In genomic region chr1:8348056-8348776, GRCh38 we compare ENCODE assay signal across 16 cellular contexts. TPM values are rescaled to one million over a fixed set of nuclear protein-coding genes. Genes with fewer than 3 reads are reported as not detected.
DNase-seq lines count a peak whose midpoint lies in the region; ATAC-seq and TF ChIP-seq lines count a peak whose summit lies in the region.
"Had no signal": no experiment of that assay in that cellular context is flagged by ENCODE, and none has a peak within 500 bp of the region (broad histone marks: within the 10 kb centered on the region; RNA-seq: fewer than 3 reads in every experiment).

No MANE protein-coding gene starts in this region.

- no peak overlapping the region for H2BK5ac ChIP-seq in mesendoderm (ENCODE audit: low read length)

- H3K4me1 Mint-ChIP-seq in WTC11, result peaks cover 25% of the 10 kb centered on the region
- peaks cover 6% of the 10 kb centered on the region for H3K4me1 Mint-ChIP-seq in stimulated activated effector memory CD8-positive, alpha-beta T cell treated with anti-CD3 and anti-CD28 coated beads, Interleukin-12 subunit alpha, Interleukin-12 subunit beta, amount 100 ng/mL, for 72 hours
- peaks cover 5% of the 10 kb centered on the region for H3K4me1 Mint-ChIP-seq in CD4-positive, alpha-beta T cell (ENCODE audit: low read depth)

- no peak overlapping the region for H3K4me2 ChIP-seq in mesendoderm (ENCODE audit: low read length)

- no peak for ATAC-seq in WTC11
- ATAC-seq in stimulated activated effector memory CD8-positive, alpha-beta T cell treated with anti-CD3 and anti-CD28 coated beads, Interleukin-12 subunit alpha, Interleukin-12 subunit beta, amount 100 ng/mL, for 72 hours, result no peak
- no peak for ATAC-seq in CD4-positive, alpha-beta T cell (ENCODE audit: poor library complexity)

- H4K8ac ChIP-seq in mesendoderm (ENCODE audit: low read depth, low read length), result no peak overlapping the region

- H3K56ac ChIP-seq in mesendoderm (ENCODE audit: low read length), result peak overlapping the region; percentile 15

- no peaks in the 10 kb centered on the region for H3K4me1 ChIP-seq in mesendoderm (ENCODE audit: control insufficient read depth, low read depth, low read length)
- H3K4me1 ChIP-seq: right lobe of liver had no signal

- H3K4ac ChIP-seq in mesendoderm (ENCODE audit: low read depth, low read length), result no peak overlapping the region

- H3K23ac ChIP-seq in mesendoderm (ENCODE audit: low read length), result no peak overlapping the region

- CTCF ChIA-PET in WTC11 (lab: Charles Lee), result interaction anchor here (0.5 to 7.6 kb wide), 23 partner anchors 9 to 1405 kb away, joined by 3 to 97 read pairs (median 4); partner anchors contain the start of gene SLC45A1
- CTCF ChIA-PET in CD4-positive, alpha-beta T cell (lab: Charles Lee), result interaction anchor here (0.6 to 4.8 kb wide), 11 partner anchors 33 to 373 kb away, joined by 3 to 31 read pairs (median 4); no protein-coding TSS in a partner anchor

- peak; percentile 29 for DNase-seq in DMS79 treated with DMSO at 0.1 percent for 48 hours (lab: John Stamatoyannopoulos, UW)
- no peak for DNase-seq in DMS79 (lab: John Stamatoyannopoulos, UW)
- no peak for DNase-seq in WTC11 (ENCODE audit: low spot score)
- no peak for DNase-seq in mesendoderm
- no peak for DNase-seq in stimulated activated effector memory CD8-positive, alpha-beta T cell treated with anti-CD3 and anti-CD28 coated beads, Interleukin-12 subunit alpha, Interleukin-12 subunit beta, amount 100 ng/mL, for 72 hours (ENCODE audit: low spot score in 2 of 2)
- DNase-seq in activated gamma-delta T cell (lab: John Stamatoyannopoulos, UW), result no peak
- no peak for DNase-seq in CD1c-positive myeloid dendritic cell (ENCODE audit: extremely low spot score)
- DNase-seq in CD4-positive, alpha-beta T cell, result no peak

- no peaks in the 10 kb centered on the region for H3K79me2 ChIP-seq in mesendoderm (ENCODE audit: control insufficient read depth, insufficient read depth, low read length)

- POLR2A ChIA-PET in WTC11 (lab: Charles Lee), result no interaction called here
- POLR2A ChIA-PET in CD4-positive, alpha-beta T cell (lab: Charles Lee), result interaction anchor here (1.0 to 3.7 kb wide), 3 partner anchors 317 to 333 kb away, joined by 3 to 11 read pairs (median 3); no protein-coding TSS in a partner anchor

- no peak overlapping the region for H3K9ac ChIP-seq in mesendoderm (ENCODE audit: low read length)

- H3K27ac Mint-ChIP-seq in WTC11, result no peak overlapping the region
- peak overlapping the region; percentile 56 for H3K27ac Mint-ChIP-seq in stimulated activated effector memory CD8-positive, alpha-beta T cell treated with anti-CD3 and anti-CD28 coated beads, Interleukin-12 subunit alpha, Interleukin-12 subunit beta, amount 100 ng/mL, for 72 hours
- no peak overlapping the region for H3K27ac Mint-ChIP-seq in CD4-positive, alpha-beta T cell
- H3K27ac Mint-ChIP-seq: activated CD8-positive, alpha-beta T cell treated with anti-CD3 and anti-CD28 coated beads, Interleukin-2, amount 10 ng/mL, durations not matched to agents 7 days and 5 days; natural killer cell treated with Interleukin-12 subunit alpha and Interleukin-12 subunit beta and Interleukin-15 and Interleukin-18, amount 100 ng/mL, for 72 hours; stimulated activated memory B cell treated with anti-CD40 and anti-IgM and Interleukin-4, amounts not matched to agents 10 μg/mL and 1 μg/mL and 100 μg/mL, for 72 hours had no signal

- no peak overlapping the region for H3K4me3 ChIP-seq in mesendoderm (ENCODE audit: low read length)
- H3K4me3 ChIP-seq: right lobe of liver, suprapubic skin had no signal

- intact Hi-C loops in CD4-positive, alpha-beta T cell (cut with DNase I, micrococcal nuclease), result loop anchor here in 1 of 2 experiments (2.0 kb wide), 1 partner anchor 33 kb away; no protein-coding TSS in a partner anchor

- no peak overlapping the region for H2BK15ac ChIP-seq in mesendoderm (replicated peaks; ENCODE audit: low read depth)

- no peak overlapping the region for H4K5ac ChIP-seq in mesendoderm (ENCODE audit: low read length)

- no CpG with 5 or more reads among the region's 21 CpGs for WGBS in mesendoderm (ENCODE audit: extremely low coverage, insufficient coverage, low lambda C conversion rate)

- H3K27ac ChIP-seq in mesendoderm (ENCODE audit: low read depth, low read length), result no peak overlapping the region
- no peak overlapping the region for H3K27ac ChIP-seq in CD4-positive, alpha-beta T cell (ENCODE audit: low read depth, low read length)
- H3K27ac ChIP-seq: 22Rv1, right lobe of liver, suprapubic skin had no signal

- H3K4me3 Mint-ChIP-seq in WTC11, result no peak overlapping the region
- H3K4me3 Mint-ChIP-seq in stimulated activated effector memory CD8-positive, alpha-beta T cell treated with anti-CD3 and anti-CD28 coated beads, Interleukin-12 subunit alpha, Interleukin-12 subunit beta, amount 100 ng/mL, for 72 hours, result no peak overlapping the region
- no peak overlapping the region for H3K4me3 Mint-ChIP-seq in CD4-positive, alpha-beta T cell
- H3K4me3 Mint-ChIP-seq: activated CD8-positive, alpha-beta T cell treated with anti-CD3 and anti-CD28 coated beads, Interleukin-2, amount 10 ng/mL, durations not matched to agents 7 days and 5 days; CD4-positive, alpha-beta memory T cell; natural killer cell treated with Interleukin-12 subunit alpha and Interleukin-12 subunit beta and Interleukin-15 and Interleukin-18, amount 100 ng/mL, for 72 hours; stimulated activated memory B cell treated with anti-CD40 and anti-IgM and Interleukin-4, amounts not matched to agents 10 μg/mL and 1 μg/mL and 100 μg/mL, for 72 hours had no signal

- no peak overlapping the region for H2BK120ac ChIP-seq in mesendoderm (ENCODE audit: low read depth, low read length)

- no peaks in the 10 kb centered on the region for H3K36me3 ChIP-seq in mesendoderm (ENCODE audit: control insufficient read depth, insufficient read depth, low read length)
- H3K36me3 ChIP-seq: right lobe of liver had no signal

- no peak overlapping the region for H2AK5ac ChIP-seq in mesendoderm (ENCODE audit: low read length)

- 0 out of 2 replicates have a peak, but pooled peaks cover 1% of the 10 kb centered on the region for H3K36me3 Mint-ChIP-seq in WTC11
- H3K36me3 Mint-ChIP-seq in stimulated activated effector memory CD8-positive, alpha-beta T cell treated with anti-CD3 and anti-CD28 coated beads, Interleukin-12 subunit alpha, Interleukin-12 subunit beta, amount 100 ng/mL, for 72 hours, result peaks cover 21% of the 10 kb centered on the region
- peaks cover 10% of the 10 kb centered on the region for H3K36me3 Mint-ChIP-seq in CD4-positive, alpha-beta T cell (ENCODE audit: low read depth)
- H3K36me3 Mint-ChIP-seq: natural killer cell treated with Interleukin-12 subunit alpha and Interleukin-12 subunit beta and Interleukin-15 and Interleukin-18, amount 100 ng/mL, for 72 hours had no signal

- H3K27me3 Mint-ChIP-seq in WTC11 (ENCODE audit: low read depth), result no peaks in the 10 kb centered on the region
- H3K27me3 Mint-ChIP-seq in CD4-positive, alpha-beta T cell, result no peaks in the 10 kb centered on the region

- H3K9me3 ChIP-seq in CD4-positive, alpha-beta T cell (ENCODE audit: control insufficient read depth, low read length), result no peaks in the 10 kb centered on the region
- H3K9me3 ChIP-seq: right lobe of liver, suprapubic skin had no signal

- H3K27me3 ChIP-seq in mesendoderm (ENCODE audit: insufficient read depth, low read length, poor library complexity), result no peaks in the 10 kb centered on the region
- H3K27me3 ChIP-seq in CD4-positive, alpha-beta T cell (ENCODE audit: control insufficient read depth, insufficient read depth, low read length), result no peaks in the 10 kb centered on the region
- H3K27me3 ChIP-seq: right lobe of liver, suprapubic skin had no signal

- no peak overlapping the region for H3K18ac ChIP-seq in mesendoderm (ENCODE audit: low read length)

- no peak for TF ChIP-seq CTCF in WTC11 (IDR thresholded peaks at IDR 0.05)
- no peak for TF ChIP-seq CTCF in CD4-positive, alpha-beta T cell (IDR thresholded peaks at IDR 0.05)

- H3K79me1 ChIP-seq in mesendoderm (ENCODE audit: low read length), result no peaks in the 10 kb centered on the region

- no peaks in the 10 kb centered on the region for H3K9me3 Mint-ChIP-seq in WTC11
- H3K9me3 Mint-ChIP-seq in stimulated activated effector memory CD8-positive, alpha-beta T cell treated with anti-CD3 and anti-CD28 coated beads, Interleukin-12 subunit alpha, Interleukin-12 subunit beta, amount 100 ng/mL, for 72 hours, result no peaks in the 10 kb centered on the region
- no peaks in the 10 kb centered on the region for H3K9me3 Mint-ChIP-seq in CD4-positive, alpha-beta T cell
- H3K9me3 Mint-ChIP-seq: natural killer cell treated with Interleukin-12 subunit alpha and Interleukin-12 subunit beta and Interleukin-15 and Interleukin-18, amount 100 ng/mL, for 72 hours had no signal

TF ChIP-seq in WTC11, 78 proteins besides CTCF, POLR2A, EP300 and RAD21:
- TF ChIP-seq GABPB1 (CRISPR knock-in tag; IDR thresholded peaks at IDR 0.05) (0 out of 2 replicates have a peak, but pooled peaks have one; percentile 5), E2F4 (CRISPR knock-in tag; IDR thresholded peaks at IDR 0.05; ENCODE audit: borderline replicate concordance, low read depth) (no peak)

RNA-seq across cellular contexts. Expression of gene SLC45A1, which starts 30.3 kb away (rescaled TPM):
- 2.0 to 2.3 TPM (median 2.3 TPM) in 3 replicates for total RNA-seq in WTC11 (2021)
- 0.07 TPM for polyA plus RNA-seq in mesendoderm (2013, experiment 1 of 2)
- 0.11 TPM for polyA plus RNA-seq in mesendoderm (2013, experiment 2 of 2)
- under 1 TPM; 0.88 to 0.98 TPM for total RNA-seq in CD4-positive, alpha-beta T cell
- total RNA-seq: mononuclear cell had no signal
